Comparison of ENCODE assay signal across 9 cellular contexts in genomic region chr17:35089846-35090193, GRCh38. TPM values are rescaled to one million over a fixed set of nuclear protein-coding genes. Genes with fewer than 3 reads are reported as not detected.
A peak's percentile ranks its signal among the peaks of the same experiment; 100 is the strongest.
DNase-seq lines count a peak whose midpoint lies in the region; ATAC-seq and TF ChIP-seq lines count a peak whose summit lies in the region.
"Had no signal": no experiment of that assay in that cellular context is flagged by ENCODE, and none has a peak within 500 bp of the region (broad histone marks: within the 10 kb centered on the region; RNA-seq: fewer than 3 reads in every experiment).

No MANE protein-coding gene starts in this region.

- no peaks in the 10 kb centered on the region for H3K27me3 Mint-ChIP-seq in activated T-cell treated with anti-CD3 and anti-CD28 coated beads, Interleukin-2, amount 50 U/mL, for 24 hours
- peaks cover 8% of the 10 kb centered on the region for H3K27me3 Mint-ChIP-seq in glutamatergic neuron (ENCODE audit: unreplicated experiment)
- no peaks in the 10 kb centered on the region for H3K27me3 Mint-ChIP-seq in progenitor cell of endocrine pancreas

- H3K36me3 ChIP-seq in ACC112 (ENCODE audit: insufficient read depth, low read length) = no peaks in the 10 kb centered on the region

- DNase-seq in M059J (ENCODE audit: low read depth) = peak; percentile 76
- no peak for DNase-seq in activated T-cell treated with anti-CD3 and anti-CD28 coated beads, Interleukin-2, amount 50 U/mL, for 24 hours
- DNase-seq in glutamatergic neuron = no peak
- no peak for DNase-seq in progenitor cell of endocrine pancreas (ENCODE audit: low spot score, unreplicated experiment)
- DNase-seq in foreskin melanocyte = no peak
- DNase-seq in DMS79 treated with DMSO at 0.1 percent for 48 hours (lab: John Stamatoyannopoulos, UW) = no peak

- peak overlapping the region; percentile 28; the same call in 1 of the 2 replicates for H3K27ac ChIP-seq in ACC112 (ENCODE audit: low read depth, low read length)

- H3K4me1 Mint-ChIP-seq in activated T-cell treated with anti-CD3 and anti-CD28 coated beads, Interleukin-2, amount 50 U/mL, for 24 hours (ENCODE audit: low read depth) = peaks cover 58% of the 10 kb centered on the region
- H3K4me1 Mint-ChIP-seq in glutamatergic neuron (ENCODE audit: low read depth, unreplicated experiment) = no peaks in the 10 kb centered on the region
- peaks cover 46% of the 10 kb centered on the region for H3K4me1 Mint-ChIP-seq in progenitor cell of endocrine pancreas (ENCODE audit: low read depth)

- peak overlapping the region; percentile 97 for H3K27ac Mint-ChIP-seq in activated T-cell treated with anti-CD3 and anti-CD28 coated beads, Interleukin-2, amount 50 U/mL, for 24 hours
- no peak overlapping the region for H3K27ac Mint-ChIP-seq in glutamatergic neuron (ENCODE audit: unreplicated experiment)
- peak overlapping the region; percentile 86 for H3K27ac Mint-ChIP-seq in progenitor cell of endocrine pancreas

- H3K4me3 Mint-ChIP-seq in activated T-cell treated with anti-CD3 and anti-CD28 coated beads, Interleukin-2, amount 50 U/mL, for 24 hours = peak overlapping the region; percentile 79
- peak overlapping the region; percentile 57 for H3K4me3 Mint-ChIP-seq in glutamatergic neuron (ENCODE audit: unreplicated experiment)
- H3K4me3 Mint-ChIP-seq in progenitor cell of endocrine pancreas (ENCODE audit: low read depth) = peak overlapping the region; percentile 70

- H2AFZ ChIP-seq in ACC112 (ENCODE audit: low read length, unreplicated experiment) = peak overlapping the region; percentile 59

- H3K27me3 ChIP-seq in ACC112 (ENCODE audit: insufficient read depth, low read length) = no peaks in the 10 kb centered on the region

- peak overlapping the region; percentile 66 for H3K4me3 ChIP-seq in ACC112 (ENCODE audit: low read depth, low read length)

- H3K4me1 ChIP-seq in ACC112 (ENCODE audit: control insufficient read depth, insufficient read depth, low read length, unreplicated experiment) = peaks cover 42% of the 10 kb centered on the region

- ATAC-seq in GM19397 (IDR thresholded peaks at IDR 0.05; ENCODE audit: unreplicated experiment) = peak; percentile 9

- H3K36me3 Mint-ChIP-seq in activated T-cell treated with anti-CD3 and anti-CD28 coated beads, Interleukin-2, amount 50 U/mL, for 24 hours (ENCODE audit: low read depth) = peaks cover 15% of the 10 kb centered on the region
- peaks cover 6% of the 10 kb centered on the region for H3K36me3 Mint-ChIP-seq in glutamatergic neuron (ENCODE audit: unreplicated experiment)
- H3K36me3 Mint-ChIP-seq in progenitor cell of endocrine pancreas (ENCODE audit: insufficient read depth) = peaks cover 3% of the 10 kb centered on the region

- TF ChIP-seq CTCF in glutamatergic neuron (IDR thresholded peaks at IDR 0.05; ENCODE audit: partially characterized antibody, unreplicated experiment) (no peak), progenitor cell of endocrine pancreas (IDR thresholded peaks at IDR 0.05; ENCODE audit: unreplicated experiment) (no peak)

- peaks cover 39% of the 10 kb centered on the region for H3K79me2 ChIP-seq in ACC112 (ENCODE audit: control insufficient read depth, insufficient read depth, low read length, unreplicated experiment)

- H3K9me3 Mint-ChIP-seq in activated T-cell treated with anti-CD3 and anti-CD28 coated beads, Interleukin-2, amount 50 U/mL, for 24 hours = no peaks in the 10 kb centered on the region
- H3K9me3 Mint-ChIP-seq in glutamatergic neuron (ENCODE audit: unreplicated experiment) = no peaks in the 10 kb centered on the region
- peaks cover 4% of the 10 kb centered on the region for H3K9me3 Mint-ChIP-seq in progenitor cell of endocrine pancreas (ENCODE audit: low read depth)

RNA-seq across cellular contexts. Expression of gene RFFL, which starts 26.3 kb away (rescaled TPM):
- total RNA-seq in M059J (2014; rRNA removed; shearing (Covaris generic)) = 21.3 TPM in 2 replicates
- 16.5 TPM for total RNA-seq in glutamatergic neuron (ENCODE audit: unreplicated experiment)
- total RNA-seq in progenitor cell of endocrine pancreas = 34.0 and 35.2 TPM in 2 replicates

RNA-seq across cellular contexts. Expression of gene RAD51D, which starts 29.8 kb away (rescaled TPM):
- total RNA-seq in M059J (2014; rRNA removed; shearing (Covaris generic)) = 8.4 and 10.0 TPM in 2 replicates
- total RNA-seq in glutamatergic neuron (ENCODE audit: unreplicated experiment) (10.1 TPM), progenitor cell of endocrine pancreas (16.0 and 18.8 TPM in 2 replicates)

RNA-seq across cellular contexts. Expression of gene FNDC8, which starts 31.6 kb away (rescaled TPM):
- total RNA-seq in M059J (2014; rRNA removed; shearing (Covaris generic)) = not detected in 2 replicates
- total RNA-seq in glutamatergic neuron (ENCODE audit: unreplicated experiment) (not detected), progenitor cell of endocrine pancreas (not detected in 2 replicates)
- total RNA-seq: pulmonary artery endothelial cell had no signal

RNA-seq across cellular contexts. Expression of gene NLE1, which starts 52.3 kb away (rescaled TPM):
- 13.3 and 17.8 TPM in 2 replicates for total RNA-seq in M059J (2014; rRNA removed; shearing (Covaris generic))
- total RNA-seq in glutamatergic neuron (ENCODE audit: unreplicated experiment) (9.1 TPM), progenitor cell of endocrine pancreas (18.1 and 19.5 TPM in 2 replicates)

RNA-seq across cellular contexts. Expression of gene UNC45B, which starts 57.8 kb away (rescaled TPM):
- 0.05 TPM in 1 of 2 replicates, not detected in the other for total RNA-seq in M059J (2014; rRNA removed; shearing (Covaris generic))
- total RNA-seq in glutamatergic neuron (ENCODE audit: unreplicated experiment) (2.2 TPM), progenitor cell of endocrine pancreas (not detected in 2 replicates)
- total RNA-seq: pulmonary artery endothelial cell had no signal
